1 cellular context compared by ENCODE assay signal in genomic region chr1:202237052-202237451, GRCh38.
TF ChIP-seq lines count a peak whose summit lies in the region.

No MANE protein-coding gene starts in this region.

TF ChIP-seq in HEK293, 187 proteins besides CTCF, POLR2A, EP300 and RAD21 (continued from another document):
- peak; percentile 22; the same call in 1 of the 2 replicates for TF ChIP-seq ZBTB20 (tag by site-specific recombination; IDR thresholded peaks at IDR 0.05)
- TF ChIP-seq ZNF366 (tag by site-specific recombination; conservative IDR thresholded peaks at IDR 0.05), result peak; percentile 97
- peak; percentile 82 for TF ChIP-seq ZNF423 (tag by site-specific recombination; IDR thresholded peaks at IDR 0.05)
- peak; percentile 93 for TF ChIP-seq ZNF600 (tag by site-specific recombination; IDR thresholded peaks at IDR 0.05)
- TF ChIP-seq REST (tag by site-specific recombination; IDR thresholded peaks at IDR 0.05), result peak; percentile 15; the same call in 1 of the 2 replicates
- TF ChIP-seq ZNF664 (tag by site-specific recombination; IDR thresholded peaks at IDR 0.05), result no peak
- TF ChIP-seq ZBTB17 (tag by site-specific recombination; IDR thresholded peaks at IDR 0.05), result peak; percentile 48; the same call in 1 of the 2 replicates
- peak; percentile 98 for TF ChIP-seq ZIC2 (tag by site-specific recombination; IDR thresholded peaks at IDR 0.05)
- peak; percentile 85 for TF ChIP-seq ZNF335 (tag by site-specific recombination; conservative IDR thresholded peaks at IDR 0.05)
- no peak for TF ChIP-seq ZNF426 (tag by site-specific recombination; IDR thresholded peaks at IDR 0.05)
- TF ChIP-seq PRDM10 (tag by site-specific recombination; IDR thresholded peaks at IDR 0.05), result peak; percentile 74
- peak; percentile 43 for TF ChIP-seq OSR2 (tag by site-specific recombination; IDR thresholded peaks at IDR 0.05)
- 0 out of 2 replicates have a peak, but pooled peaks have one; percentile 17 for TF ChIP-seq ZNF341 (tag by site-specific recombination; IDR thresholded peaks at IDR 0.05; ENCODE audit: low read depth)
- no peak for TF ChIP-seq ZNF211 (tag by site-specific recombination; IDR thresholded peaks at IDR 0.05; ENCODE audit: low read depth)
- no peak for TF ChIP-seq ZFHX2 (tag by site-specific recombination; conservative IDR thresholded peaks at IDR 0.05)
- TF ChIP-seq ZBTB48 (tag by site-specific recombination; IDR thresholded peaks at IDR 0.05), result peak; percentile 90; the same call in 1 of the 2 replicates
